In genomic region chr3:157113832-157114505, GRCh38 we compare ENCODE assay signal across 1 cellular context.
TF ChIP-seq lines count a peak whose summit lies in the region.

No MANE protein-coding gene starts in this region.

TF ChIP-seq in SK-N-SH, 30 proteins besides CTCF, POLR2A, EP300 and RAD21 (continued from another document):
- TF ChIP-seq IRF3 (IDR thresholded peaks at IDR 0.05; ENCODE audit: low read depth, low read length) (no peak), ELF1 (IDR thresholded peaks at IDR 0.05) (no peak), PBX3 (IDR thresholded peaks at IDR 0.05) (no peak), NFIC (IDR thresholded peaks at IDR 0.05; ENCODE audit: borderline replicate concordance) (no peak), RXRA (IDR thresholded peaks at IDR 0.05; ENCODE audit: borderline replicate concordance, low read depth) (no peak), TCF12 (IDR thresholded peaks at IDR 0.05) (no peak), NRF1 (IDR thresholded peaks at IDR 0.05; ENCODE audit: low read depth, low read length) (no peak)
